In the genomic region with DNA sequence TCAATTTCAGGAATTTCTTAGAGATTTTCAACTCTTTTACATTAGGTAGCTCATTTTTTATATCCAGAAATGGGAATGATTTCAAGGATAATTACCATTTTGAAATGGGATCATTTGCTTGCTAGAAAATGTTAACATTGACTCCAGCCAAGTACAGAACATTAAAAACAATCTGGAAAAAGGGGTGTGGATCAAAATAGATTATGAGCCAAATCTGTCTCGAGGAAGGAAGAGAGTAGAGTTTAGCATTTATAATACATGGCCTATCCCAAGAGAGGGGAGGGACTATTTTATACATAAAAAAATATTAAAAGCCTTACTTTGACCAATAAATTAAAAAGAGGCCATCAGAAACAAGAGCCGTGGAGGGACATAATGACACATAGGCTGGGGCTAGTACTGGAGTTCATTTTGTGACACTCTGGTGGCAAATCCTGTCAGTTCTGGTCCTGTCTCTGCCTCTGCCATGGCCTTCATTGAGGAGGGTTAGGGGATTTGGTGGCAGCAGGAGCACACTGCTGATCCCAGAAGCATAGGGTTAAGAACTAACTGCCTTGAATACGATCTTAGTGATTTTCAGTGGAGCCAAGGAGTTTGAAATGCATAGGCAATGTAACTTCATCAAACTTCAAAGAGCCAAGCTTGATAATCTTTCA, we compare ENCODE assay signal across 16 cellular contexts. TPM values are rescaled to one million over a fixed set of nuclear protein-coding genes. Genes with fewer than 3 reads are reported as not detected.
DNase-seq lines count a peak whose midpoint lies in the region; ATAC-seq and TF ChIP-seq lines count a peak whose summit lies in the region.
"Had no signal": no experiment of that assay in that cellular context is flagged by ENCODE, and none has a peak within 500 bp of the region (broad histone marks: within the 10 kb centered on the region; RNA-seq: fewer than 3 reads in every experiment).

No MANE protein-coding gene starts in this region.

- H3K36me3 ChIP-seq in CD8-positive, alpha-beta T cell (ENCODE audit: insufficient read depth, low read length) = no peaks in the 10 kb centered on the region
- no peaks in the 10 kb centered on the region for H3K36me3 ChIP-seq in left ventricle myocardium inferior

- intact Hi-C loops in CD8-positive, alpha-beta T cell (cut with DNase I, micrococcal nuclease) = no loop called here
- intact Hi-C loops in left ventricle myocardium inferior (cut with micrococcal nuclease) (no loop called here), sciatic nerve (cut with DNase I) (no loop called here)

- no peaks in the 10 kb centered on the region for H3K9me3 ChIP-seq in CD8-positive, alpha-beta T cell (ENCODE audit: low read length)
- H3K9me3 ChIP-seq in T-helper 17 cell (ENCODE audit: control insufficient read depth, low read length, poor library complexity, severe bottlenecking) (no peaks in the 10 kb centered on the region), left ventricle myocardium inferior (replicated peaks) (peaks cover 17% of the 10 kb centered on the region)

- peak overlapping the region; percentile 10 for H3K27ac Mint-ChIP-seq in CD8-positive, alpha-beta T cell
- peak overlapping the region; percentile 85 for H3K27ac Mint-ChIP-seq in T-helper 17 cell
- H3K27ac Mint-ChIP-seq: activated naive CD4-positive, alpha-beta T cell treated with anti-CD3 and anti-CD28 coated beads for 36 hours; stimulated activated naive CD8-positive, alpha-beta T cell treated with anti-CD3 and anti-CD28 coated beads, Interleukin-15, amount 100 ng/mL, for 72 hours had no signal

- in situ Hi-C loops in G401 (cut with HindIII; ENCODE audit: low sequenced_read_pairs) = no loop called here

- no peaks in the 10 kb centered on the region for H3K27me3 ChIP-seq in CD8-positive, alpha-beta T cell (ENCODE audit: insufficient read depth, low read length)
- no peaks in the 10 kb centered on the region for H3K27me3 ChIP-seq in left ventricle myocardium inferior (ENCODE audit: low read depth)

- DNase-seq in CD8-positive, alpha-beta T cell = no peak
- DNase-seq in T-helper 17 cell (no peak), left ventricle myocardium inferior (no peak), sciatic nerve (ENCODE audit: low spot score) (no peak), ecto neural progenitor cell (ENCODE audit: low spot score) (no peak), Ammon's horn (ENCODE audit: low spot score) (no peak), G401 (ENCODE audit: low spot score) (no peak)
- DNase-seq: activated CD4-positive, alpha-beta T cell treated with anti-CD3 and anti-CD28 coated beads for 36 hours; activated CD8-positive, alpha-beta memory T cell treated with anti-CD3 and anti-CD28 coated beads, Interleukin-2, amount 50 U/mL, for 4 hours; activated naive CD4-positive, alpha-beta T cell treated with anti-CD3 and anti-CD28 coated beads for 36 hours; AML-193; central memory CD4-positive, alpha-beta T cell; islet precursor cell; stimulated activated naive CD8-positive, alpha-beta T cell treated with anti-CD3 and anti-CD28 coated beads, Interleukin-15, amount 100 ng/mL, for 72 hours had no signal

- H3K4me1 ChIP-seq in CD8-positive, alpha-beta T cell (ENCODE audit: insufficient read depth, low read length) = peaks cover 41% of the 10 kb centered on the region
- H3K4me1 ChIP-seq in left ventricle myocardium inferior = peaks cover 66% of the 10 kb centered on the region
- H3K4me1 ChIP-seq: parathyroid adenoma had no signal

- peaks cover 23% of the 10 kb centered on the region for H3K36me3 Mint-ChIP-seq in CD8-positive, alpha-beta T cell
- no peaks in the 10 kb centered on the region for H3K36me3 Mint-ChIP-seq in T-helper 17 cell (ENCODE audit: low read depth)

- H3K27me3 Mint-ChIP-seq in CD8-positive, alpha-beta T cell (ENCODE audit: low read depth) = no peaks in the 10 kb centered on the region
- no peaks in the 10 kb centered on the region for H3K27me3 Mint-ChIP-seq in T-helper 17 cell
- H3K27me3 Mint-ChIP-seq: activated CD4-positive, alpha-beta T cell treated with anti-CD3 and anti-CD28 coated beads for 36 hours; stimulated activated naive CD8-positive, alpha-beta T cell treated with anti-CD3 and anti-CD28 coated beads, Interleukin-15, amount 100 ng/mL, for 72 hours had no signal

- H3K27ac ChIP-seq in CD8-positive, alpha-beta T cell (ENCODE audit: low read depth, low read length) = no peak overlapping the region
- peak overlapping the region; percentile 54 for H3K27ac ChIP-seq in left ventricle myocardium inferior (replicated peaks)
- H3K27ac ChIP-seq: parathyroid adenoma had no signal

- H3K4me1 Mint-ChIP-seq in CD8-positive, alpha-beta T cell (ENCODE audit: low read depth) = peaks cover 68% of the 10 kb centered on the region
- peaks cover 39% of the 10 kb centered on the region for H3K4me1 Mint-ChIP-seq in T-helper 17 cell

- no peaks in the 10 kb centered on the region for H3K9me3 Mint-ChIP-seq in CD8-positive, alpha-beta T cell
- H3K9me3 Mint-ChIP-seq: stimulated activated naive CD8-positive, alpha-beta T cell treated with anti-CD3 and anti-CD28 coated beads, Interleukin-15, amount 100 ng/mL, for 72 hours had no signal

- no peak overlapping the region for H3K4me3 Mint-ChIP-seq in CD8-positive, alpha-beta T cell
- H3K4me3 Mint-ChIP-seq in T-helper 17 cell = no peak overlapping the region
- H3K4me3 Mint-ChIP-seq: activated CD4-positive, alpha-beta T cell treated with anti-CD3 and anti-CD28 coated beads for 36 hours; activated naive CD4-positive, alpha-beta T cell treated with anti-CD3 and anti-CD28 coated beads for 36 hours; stimulated activated naive CD8-positive, alpha-beta T cell treated with anti-CD3 and anti-CD28 coated beads, Interleukin-15, amount 100 ng/mL, for 72 hours had no signal

- POLR2A ChIA-PET in CD8-positive, alpha-beta T cell (lab: Charles Lee) = interaction anchor here (0.8 kb wide), 1 partner anchor 25 kb away, joined by 3 read pairs; no protein-coding TSS in a partner anchor

- no peak for ATAC-seq in CD8-positive, alpha-beta T cell
- ATAC-seq in T-helper 17 cell = no peak
- peak; percentile 67 for ATAC-seq in sciatic nerve
- ATAC-seq in HG02938 (IDR thresholded peaks at IDR 0.05; ENCODE audit: unreplicated experiment) = no peak
- ATAC-seq: activated CD4-positive, alpha-beta T cell treated with anti-CD3 and anti-CD28 coated beads for 36 hours; stimulated activated naive CD8-positive, alpha-beta T cell treated with anti-CD3 and anti-CD28 coated beads, Interleukin-15, amount 100 ng/mL, for 72 hours had no signal

- CTCF ChIA-PET in CD8-positive, alpha-beta T cell (lab: Charles Lee) = no interaction called here

- no peak overlapping the region for H3K4me3 ChIP-seq in CD8-positive, alpha-beta T cell (ENCODE audit: low read depth, low read length)
- peak overlapping the region; percentile 8 for H3K4me3 ChIP-seq in left ventricle myocardium inferior

- TF ChIP-seq CTCF in CD8-positive, alpha-beta T cell (IDR thresholded peaks at IDR 0.05) = no peak
- TF ChIP-seq CTCF in left ventricle myocardium inferior (IDR thresholded peaks at IDR 0.05; ENCODE audit: borderline replicate concordance) = no peak

RNA-seq across cellular contexts. Expression of gene PPP6R3, which starts 20.4 kb away (rescaled TPM):
- 100 to 1,000 TPM; 113 to 114 TPM for total RNA-seq in CD8-positive, alpha-beta T cell
- 100 to 1,000 TPM; 134 to 136 TPM for total RNA-seq in T-helper 17 cell
- 78.8 TPM for total RNA-seq in left ventricle myocardium inferior
- total RNA-seq in sciatic nerve = 121 TPM
- 108 and 157 TPM in 2 replicates for total RNA-seq in G401 (2014; rRNA removed; shearing (Covaris generic))
